16 cellular contexts compared by ENCODE assay signal in genomic region chr18:9866627-9867453, GRCh38. TPM values are rescaled to one million over a fixed set of nuclear protein-coding genes. Genes with fewer than 3 reads are reported as not detected.
"Had no signal": no experiment of that assay in that cellular context is flagged by ENCODE, and none has a peak within 500 bp of the region (broad histone marks: within the 10 kb centered on the region; RNA-seq: fewer than 3 reads in every experiment).

No MANE protein-coding gene starts in this region.

- ATAC-seq: gastrocnemius medialis; mucosa of descending colon; naive thymus-derived CD8-positive, alpha-beta T cell; stimulated activated naive CD8-positive, alpha-beta T cell treated with anti-CD3 and anti-CD28 coated beads, Interleukin-15, Interleukin-2, amounts not matched to agents 100 U/mL and 50 U/mL, for 24 hours had no signal

- H3K27me3 ChIP-seq: brain microvascular endothelial cell, gastrocnemius medialis, sigmoid colon, suprapubic skin had no signal

- H3K4me3 Mint-ChIP-seq: activated naive CD4-positive, alpha-beta T cell treated with anti-CD3 and anti-CD28 coated beads, Interleukin-2, amount 50 U/mL, for 24 hours; naive thymus-derived CD8-positive, alpha-beta T cell had no signal

- H3K4me3 ChIP-seq: gastrocnemius medialis, mucosa of descending colon, sigmoid colon, suprapubic skin had no signal

- H3K9me3 ChIP-seq: gastrocnemius medialis, suprapubic skin had no signal

- H3K4me1 ChIP-seq: gastrocnemius medialis had no signal

- H3K27ac ChIP-seq: brain microvascular endothelial cell, gastrocnemius medialis, sigmoid colon, suprapubic skin had no signal

- H3K36me3 ChIP-seq: gastrocnemius medialis, suprapubic skin had no signal

- H3K27ac Mint-ChIP-seq: activated naive CD4-positive, alpha-beta T cell treated with anti-CD3 and anti-CD28 coated beads, Interleukin-2, amount 50 U/mL, for 24 hours; naive thymus-derived CD8-positive, alpha-beta T cell had no signal

- DNase-seq: amniotic stem cell; brain microvascular endothelial cell; cerebellar nuclear complex; dermis blood vessel endothelial cell; gastrocnemius medialis; hippocampal formation; mucosa of descending colon; naive thymus-derived CD8-positive, alpha-beta T cell; sigmoid colon; stimulated activated CD4-positive, alpha-beta T cell treated with anti-CD3 and anti-CD28 coated beads, Interleukin-12 subunit alpha, Interleukin-12 subunit beta, amount 100 ng/mL, for 4 hours; stimulated activated naive CD8-positive, alpha-beta T cell treated with anti-CD3 and anti-CD28 coated beads, Interleukin-15, Interleukin-2, amounts not matched to agents 100 U/mL and 50 U/mL, for 24 hours had no signal

- H3K4me1 Mint-ChIP-seq: activated naive CD4-positive, alpha-beta T cell treated with anti-CD3 and anti-CD28 coated beads, Interleukin-2, amount 50 U/mL, for 24 hours had no signal

RNA-seq across cellular contexts. Expression of gene TXNDC2, which starts 18.9 kb away (rescaled TPM):
- total RNA-seq: dermis blood vessel endothelial cell; fibroblast of lung; gastrocnemius medialis; naive thymus-derived CD8-positive, alpha-beta T cell; sigmoid colon; suprapubic skin; T-helper 2 cell treated with Interferon-gamma antibody and Interleukin-4, amounts not matched to agents 100 ng/mL and 5 ng/mL, for 36 hours; urinary bladder had no signal
- polyA plus RNA-seq: naive thymus-derived CD8-positive, alpha-beta T cell had no signal
